Comparison of ENCODE assay signal across 8 cellular contexts in the genomic region with DNA sequence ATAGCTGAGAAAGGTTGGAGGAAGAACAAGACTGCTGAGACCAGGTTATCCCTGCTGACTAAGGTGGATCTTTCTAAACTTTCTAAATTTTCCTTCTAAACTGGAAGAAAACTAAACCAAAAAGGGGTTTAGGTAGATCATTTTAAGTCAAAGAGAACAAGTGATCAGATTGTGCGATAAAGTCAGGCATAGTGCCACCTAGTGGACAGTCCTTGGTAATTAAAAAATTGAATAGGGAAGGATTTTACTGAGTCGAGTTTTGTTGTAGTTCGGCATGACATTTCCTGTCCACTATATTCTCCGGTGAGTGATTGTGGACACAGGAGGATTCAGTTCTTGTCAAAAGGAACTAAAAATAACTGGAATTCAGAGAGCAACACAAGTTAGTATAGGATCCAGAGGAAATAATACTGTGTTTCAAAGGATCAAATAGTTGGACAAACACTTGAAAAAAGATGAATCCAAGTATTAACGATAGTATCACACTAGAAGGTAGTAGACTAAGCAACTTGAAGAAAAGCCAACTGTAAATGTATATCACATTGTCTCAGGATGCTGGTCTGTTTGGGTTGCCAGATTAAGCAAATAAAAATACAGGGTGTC.
DNase-seq lines count a peak whose midpoint lies in the region; ATAC-seq, FAIRE-seq and TF ChIP-seq lines count a peak whose summit lies in the region.

No MANE protein-coding gene starts in this region.

- H3K4me1 ChIP-seq in keratinocyte (ENCODE audit: control insufficient read depth, extremely low read depth, insufficient read depth, low read length): no peaks in the 10 kb centered on the region

- no peak overlapping the region for H3K4me3 ChIP-seq in H7 (ENCODE audit: insufficient read depth, low read depth, low read length)
- no peak overlapping the region for H3K4me3 ChIP-seq in WI38 (ENCODE audit: low read depth, low read length)
- H3K4me3 ChIP-seq in keratinocyte (ENCODE audit: control insufficient read depth in 2 of 3, extremely low read depth in 1 of 3, insufficient read depth in 2 of 3, low read depth in 1 of 3, low read length in 3 of 3): no peak overlapping the region

- no peaks in the 10 kb centered on the region for H3K36me3 ChIP-seq in H7 (replicated peaks; ENCODE audit: control insufficient read depth, insufficient read depth, low read length)
- no peaks in the 10 kb centered on the region for H3K36me3 ChIP-seq in keratinocyte (ENCODE audit: control insufficient read depth in 2 of 2, extremely low read depth in 1 of 2, insufficient read depth in 2 of 2, low read length in 2 of 2)

- dilution Hi-C loops in keratinocyte (cut with MboI; ENCODE audit: extremely low pct_ligation_motif_present, low sequenced_read_pairs): no loop called here

- no peak for ATAC-seq in GM19324 (IDR thresholded peaks at IDR 0.05; ENCODE audit: low FRiP score, unreplicated experiment)

- H4K20me1 ChIP-seq in keratinocyte (ENCODE audit: control insufficient read depth, extremely low read depth, insufficient read depth, low read length): no peaks in the 10 kb centered on the region

- FAIRE-seq in A204.1 (lab: Jason Lieb, UNC): peak; percentile 82
- no peak for FAIRE-seq in keratinocyte (lab: Jason Lieb, UNC)

- H3K79me2 ChIP-seq in keratinocyte (ENCODE audit: control insufficient read depth, insufficient read depth, low read length): no peaks in the 10 kb centered on the region

- H3K27ac ChIP-seq in keratinocyte (ENCODE audit: control insufficient read depth, insufficient read depth, low read length): no peak overlapping the region

- H3K9ac ChIP-seq in keratinocyte (ENCODE audit: control insufficient read depth, extremely low read depth, insufficient read depth, low read length): no peak overlapping the region

- H3K27me3 ChIP-seq in H7 (ENCODE audit: control insufficient read depth, insufficient read depth, low read length) (no peaks in the 10 kb centered on the region), keratinocyte (ENCODE audit: control insufficient read depth, extremely low read depth, insufficient read depth, low read length) (no peaks in the 10 kb centered on the region)

- no peaks in the 10 kb centered on the region for H3K9me1 ChIP-seq in keratinocyte (ENCODE audit: control insufficient read depth, extremely low read depth, insufficient read depth, low read length)

- TF ChIP-seq CTCF in WI38 (IDR thresholded peaks at IDR 0.05; ENCODE audit: low read depth, low read length) (0 out of 2 replicates have a peak, but pooled peaks have one; percentile 7), keratinocyte (optimal IDR thresholded peaks at IDR 0.05 in 1 of 3, IDR thresholded peaks at IDR 0.05 in 1 of 3, conservative IDR thresholded peaks at IDR 0.05 in 1 of 3; ENCODE audit: extremely low read depth in 1 of 3, insufficient read depth in 2 of 3, low read length in 3 of 3) (peak in 2 of 3 experiments; percentile 45 to 53)

- no peak overlapping the region for H3K4me2 ChIP-seq in keratinocyte (ENCODE audit: control insufficient read depth, extremely low read depth, insufficient read depth, low read depth, low read length)

- H2AFZ ChIP-seq in keratinocyte (ENCODE audit: control insufficient read depth, low read length): no peak overlapping the region

- peak; percentile 14 for DNase-seq in ELF-1 (ENCODE audit: low read depth, low spot score)
- DNase-seq in H7: peak; percentile 1
- peak; percentile 63 for DNase-seq in NAMALWA (ENCODE audit: low spot score)
- DNase-seq in keratinocyte (ENCODE audit: low read depth, low spot score): no peak
- no peak for DNase-seq in cortex of kidney (lab: John Stamatoyannopoulos, UW)

- no peaks in the 10 kb centered on the region for H3K9me3 ChIP-seq in keratinocyte (ENCODE audit: control insufficient read depth, low read depth, low read length)

Comparison
In these comparisons a context has a peak if more than half of its experiments do, and no peak if none do; other contexts are left out.
1. DNase-seq: peak in ELF-1 (single experiment), H7 (single experiment) and NAMALWA (single experiment); none in keratinocyte (single experiment) and cortex of kidney (single experiment).